Comparison of ENCODE assay signal across 15 cellular contexts in the genomic region with DNA sequence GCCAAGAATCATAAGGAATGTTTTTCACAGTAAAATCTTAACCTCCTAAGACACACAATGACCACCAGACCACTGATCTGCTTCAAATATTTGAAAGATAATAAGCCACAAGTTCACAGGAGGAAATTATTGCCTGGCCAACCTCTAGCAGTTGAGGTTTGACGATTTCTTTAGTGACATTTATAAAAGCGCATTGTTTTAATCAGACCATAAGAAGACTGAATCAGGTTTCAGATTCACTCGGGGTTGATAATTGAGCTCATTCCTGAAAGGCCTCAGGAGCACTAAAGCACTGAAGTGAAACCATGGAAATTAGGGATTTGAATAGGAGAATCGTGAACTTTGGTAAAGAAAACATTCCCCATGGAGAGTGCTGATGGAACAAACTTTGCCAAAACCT. TPM values are rescaled to one million over a fixed set of nuclear protein-coding genes. Genes with fewer than 3 reads are reported as not detected.
A peak's percentile ranks its signal among the peaks of the same experiment; 100 is the strongest.
DNase-seq lines count a peak whose midpoint lies in the region; ATAC-seq and TF ChIP-seq lines count a peak whose summit lies in the region.
"Had no signal": no experiment of that assay in that cellular context is flagged by ENCODE, and none has a peak within 500 bp of the region (broad histone marks: within the 10 kb centered on the region; RNA-seq: fewer than 3 reads in every experiment).

No MANE protein-coding gene starts in this region.

- no peaks in the 10 kb centered on the region for H3K4me1 ChIP-seq in SJCRH30

- H3K27ac Mint-ChIP-seq in nephron progenitor cell = peak overlapping the region; percentile 85
- H3K27ac Mint-ChIP-seq: CD14-positive monocyte had no signal

- H3K9me3 ChIP-seq in SJCRH30 (replicated peaks) = no peaks in the 10 kb centered on the region

- in situ Hi-C loops in astrocyte of the cerebellum (cut with HindIII; ENCODE audit: low sequenced_read_pairs) = no loop called here

- H3K4me3 ChIP-seq in astrocyte of the cerebellum (ENCODE audit: low read depth, low read length) (no peak overlapping the region), SJCRH30 (no peak overlapping the region)
- H3K4me3 ChIP-seq: K562 had no signal

- no peak overlapping the region for H3K4me3 Mint-ChIP-seq in nephron progenitor cell
- H3K4me3 Mint-ChIP-seq: CD14-positive monocyte had no signal

- peak; percentile 5 for DNase-seq in Ammon's horn (ENCODE audit: low spot score)
- peak; percentile 41 for DNase-seq in astrocyte of the cerebellum (ENCODE audit: low read depth)
- DNase-seq in glomerular visceral epithelial cell (ENCODE audit: extremely low spot score) = peak; percentile 7
- no peak for DNase-seq in nephron progenitor cell
- DNase-seq in SJCRH30 = no peak
- DNase-seq in cortex of kidney (lab: John Stamatoyannopoulos, UW) = no peak
- DNase-seq: GF-D8, NCI-H1436 treated with DMSO at 0.1 percent for 48 hours, NCI-H2029 treated with DMSO at 0.1 percent for 48 hours, NCI-H2171 treated with DMSO at 0.1 percent for 48 hours, NCI-H446 treated with DMSO at 0.1 percent for 48 hours had no signal

- no peaks in the 10 kb centered on the region for H3K36me3 Mint-ChIP-seq in nephron progenitor cell (ENCODE audit: low read depth)
- H3K36me3 Mint-ChIP-seq: CD14-positive monocyte had no signal

- TF ChIP-seq CTCF in astrocyte of the cerebellum (IDR thresholded peaks at IDR 0.05; ENCODE audit: low read depth, low read length, missing control alignments) (no peak), nephron progenitor cell (IDR thresholded peaks at IDR 0.05) (no peak)

- peaks cover 16% of the 10 kb centered on the region for H3K9me3 Mint-ChIP-seq in nephron progenitor cell

- ATAC-seq in GM18517 (IDR thresholded peaks at IDR 0.05; ENCODE audit: unreplicated experiment) = no peak
- no peak for ATAC-seq in GM18868 (IDR thresholded peaks at IDR 0.05; ENCODE audit: unreplicated experiment)
- ATAC-seq: K562 had no signal

- peaks cover 9% of the 10 kb centered on the region for H3K27me3 Mint-ChIP-seq in nephron progenitor cell (ENCODE audit: low read depth, poor library complexity)

- H3K36me3 ChIP-seq in SJCRH30 = no peaks in the 10 kb centered on the region

- H3K27ac ChIP-seq in SJCRH30 = no peak overlapping the region

- H3K27me3 ChIP-seq in SJCRH30 = no peaks in the 10 kb centered on the region

- peaks cover 17% of the 10 kb centered on the region for H3K4me1 Mint-ChIP-seq in nephron progenitor cell

RNA-seq across cellular contexts. Expression of a gene that starts 56.4 kb away (rescaled TPM):
- 659 and 662 TPM in 2 replicates for total RNA-seq in SJCRH30 (2014; rRNA removed; shearing (Covaris generic))

Comparison
In these comparisons a context has a peak if more than half of its experiments do, and no peak if none do; other contexts are left out.
1. DNase-seq: peak in Ammon's horn (single experiment), astrocyte of the cerebellum (single experiment) and glomerular visceral epithelial cell (single experiment); none in nephron progenitor cell (single experiment), SJCRH30 (0 of 2) and cortex of kidney (single experiment).